In the genomic region with DNA sequence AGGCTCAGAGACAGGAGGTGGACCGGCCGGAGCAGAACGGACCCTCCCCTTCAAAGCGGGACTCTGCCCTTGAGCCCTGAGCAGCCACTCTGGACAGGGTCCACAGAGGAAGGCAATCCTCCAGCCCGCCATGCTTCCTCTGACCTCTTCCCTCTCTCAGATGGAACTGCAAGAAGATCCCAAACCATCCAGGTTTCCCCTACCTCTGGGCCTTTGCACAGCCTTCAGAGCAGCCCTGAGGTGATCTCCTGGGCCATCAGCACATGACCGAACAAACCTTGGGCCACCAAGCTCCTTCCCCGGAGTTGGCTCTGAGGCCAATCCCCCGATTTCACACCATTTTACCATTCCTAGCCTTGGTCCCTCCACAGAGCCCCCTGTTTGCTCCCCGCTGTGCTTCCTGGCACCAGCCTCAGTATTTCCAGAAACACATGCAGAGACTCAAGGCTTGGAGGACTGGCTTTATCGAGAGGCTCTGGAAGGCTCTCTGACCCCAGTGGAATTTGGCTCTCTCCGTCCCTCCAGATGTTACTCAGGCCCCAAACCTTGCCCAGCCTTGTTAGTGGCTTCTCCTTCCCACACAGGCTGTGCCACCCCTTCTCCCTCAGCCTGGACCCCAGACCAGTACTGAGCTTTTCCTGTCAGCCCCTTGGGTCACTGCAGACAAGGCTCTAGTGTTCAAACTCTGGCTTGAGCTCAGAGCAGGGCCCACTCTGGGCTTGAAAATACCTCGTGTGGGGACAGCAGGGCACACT, we compare ENCODE assay signal across 29 cellular contexts. TPM values are rescaled to one million over a fixed set of nuclear protein-coding genes. Genes with fewer than 3 reads are reported as not detected.
"Had no signal": no experiment of that assay in that cellular context is flagged by ENCODE, and none has a peak within 500 bp of the region (broad histone marks: within the 10 kb centered on the region; RNA-seq: fewer than 3 reads in every experiment).

No MANE protein-coding gene starts in this region.

- H3K36me3 ChIP-seq: adrenal gland, breast epithelium had no signal

- H3K27ac Mint-ChIP-seq: activated CD8-positive, alpha-beta T cell treated with anti-CD3 and anti-CD28 coated beads, Interleukin-2, amount 10 ng/mL, durations not matched to agents 7 days and 5 days; activated naive CD8-positive, alpha-beta T cell treated with anti-CD3 and anti-CD28 coated beads, Interleukin-2, amount 10 ng/mL, durations not matched to agents 7 days and 5 days; activated T-cell treated with anti-CD3 and anti-CD28 coated beads, Interleukin-2, amount 50 U/mL, for 72 hours; T-helper 17 cell had no signal

- H3K27ac ChIP-seq: breast epithelium had no signal

- H3K4me3 ChIP-seq: adrenal gland, breast epithelium, K562 had no signal

- DNase-seq: activated CD4-positive, alpha-beta T cell treated with anti-CD3 and anti-CD28 coated beads for 48 hours; activated CD4-positive, alpha-beta T cell treated with anti-CD3 and anti-CD28 coated beads, Interleukin-2, amount 50 U/mL, for 4 hours; activated CD4-positive, CD25-positive, alpha-beta regulatory T cell treated with anti-CD3 and anti-CD28 coated beads, Interleukin-2, amount 50 U/mL, for 72 hours; activated CD8-positive, alpha-beta T cell treated with anti-CD3 and anti-CD28 coated beads, Interleukin-2, amount 10 ng/mL, durations not matched to agents 7 days and 5 days; activated naive CD4-positive, alpha-beta T cell treated with anti-CD3 and anti-CD28 coated beads, Interleukin-2, amount 50 U/mL, for 16 hours; activated naive CD8-positive, alpha-beta T cell treated with anti-CD3 and anti-CD28 coated beads, Interleukin-2, amount 10 ng/mL, durations not matched to agents 7 days and 5 days; activated T-cell treated with anti-CD3 and anti-CD28 coated beads, Interleukin-2, amount 50 U/mL, for 72 hours; anterior cingulate cortex; caudate nucleus; Kasumi-1; NCI-H1092; NCI-H1417 treated with DMSO at 0.1 percent for 48 hours; NCI-H1694; NCI-H2029; NCI-H2107; NCI-H2171 treated with DMSO at 0.1 percent for 48 hours; NCI-H226; NCI-H526; NCI-H82; SIG-M5; T-helper 17 cell; T-helper 9 cell had no signal

- H3K27me3 ChIP-seq: adrenal gland, breast epithelium had no signal

- H3K27me3 Mint-ChIP-seq: activated naive CD8-positive, alpha-beta T cell treated with anti-CD3 and anti-CD28 coated beads, Interleukin-2, amount 10 ng/mL, durations not matched to agents 7 days and 5 days had no signal

- H3K9me3 ChIP-seq: adrenal gland, breast epithelium had no signal

- H3K4me3 Mint-ChIP-seq: activated CD8-positive, alpha-beta T cell treated with anti-CD3 and anti-CD28 coated beads, Interleukin-2, amount 10 ng/mL, durations not matched to agents 7 days and 5 days; activated naive CD8-positive, alpha-beta T cell treated with anti-CD3 and anti-CD28 coated beads, Interleukin-2, amount 10 ng/mL, durations not matched to agents 7 days and 5 days; activated T-cell treated with anti-CD3 and anti-CD28 coated beads, Interleukin-2, amount 50 U/mL, for 72 hours; T-helper 17 cell; WTC11 had no signal

- ATAC-seq: activated CD8-positive, alpha-beta T cell treated with anti-CD3 and anti-CD28 coated beads, Interleukin-2, amount 10 ng/mL, durations not matched to agents 7 days and 5 days; activated T-cell treated with anti-CD3 and anti-CD28 coated beads, Interleukin-2, amount 50 U/mL, for 72 hours; K562; T-helper 17 cell; WTC11 had no signal

- H3K9me3 Mint-ChIP-seq: activated naive CD8-positive, alpha-beta T cell treated with anti-CD3 and anti-CD28 coated beads, Interleukin-2, amount 10 ng/mL, durations not matched to agents 7 days and 5 days; activated T-cell treated with anti-CD3 and anti-CD28 coated beads, Interleukin-2, amount 50 U/mL, for 72 hours had no signal

- H3K4me1 Mint-ChIP-seq: activated naive CD8-positive, alpha-beta T cell treated with anti-CD3 and anti-CD28 coated beads, Interleukin-2, amount 10 ng/mL, durations not matched to agents 7 days and 5 days had no signal

- H3K36me3 Mint-ChIP-seq: activated naive CD8-positive, alpha-beta T cell treated with anti-CD3 and anti-CD28 coated beads, Interleukin-2, amount 10 ng/mL, durations not matched to agents 7 days and 5 days had no signal

- H3K4me1 ChIP-seq: adrenal gland, breast epithelium had no signal

RNA-seq across cellular contexts. Expression of a gene that starts 48.6 kb away (rescaled TPM):
- total RNA-seq: activated CD8-positive, alpha-beta T cell treated with anti-CD3 and anti-CD28 coated beads, Interleukin-2, amount 10 ng/mL, durations not matched to agents 7 days and 5 days; activated naive CD8-positive, alpha-beta T cell treated with anti-CD3 and anti-CD28 coated beads, Interleukin-2, amount 10 ng/mL, durations not matched to agents 7 days and 5 days; activated T-cell treated with anti-CD3 and anti-CD28 coated beads, Interleukin-2, amount 50 U/mL, for 72 hours; K562; NCI-H460; OCI-LY7; RPMI7951 had no signal
- polyA plus RNA-seq: K562 had no signal
